In the genomic region with DNA sequence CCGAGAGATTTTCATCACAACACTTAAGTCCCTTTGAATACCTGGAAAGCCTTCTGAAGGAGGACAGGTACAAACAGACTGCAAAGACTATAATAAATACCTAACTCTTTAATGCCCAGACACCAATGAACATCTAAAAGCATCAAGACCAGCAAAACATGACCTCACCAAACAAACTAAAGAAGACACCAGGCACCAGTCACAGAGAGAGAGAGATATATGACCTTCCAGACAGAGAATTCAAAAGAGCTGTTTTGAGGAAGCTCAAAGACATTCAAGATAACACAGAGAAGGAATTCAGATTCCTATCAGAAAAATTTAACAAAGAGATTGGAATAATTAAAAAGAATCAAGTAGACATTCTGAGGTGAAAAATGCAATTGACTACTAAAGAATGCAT, we compare ENCODE assay signal across 23 cellular contexts.
"Had no signal": no experiment of that assay in that cellular context is flagged by ENCODE, and none has a peak within 500 bp of the region (broad histone marks: within the 10 kb centered on the region; RNA-seq: fewer than 3 reads in every experiment).

No MANE protein-coding gene starts in this region.

- H3K27me3 ChIP-seq: colonic mucosa, esophagus squamous epithelium, gastrocnemius medialis, heart right ventricle, left lung had no signal

- H3K4me3 Mint-ChIP-seq: dendritic cell treated with granulocyte-macrophage colony-stimulating factor and Interleukin-4, amounts not matched to agents 40 ng/mL and 50 ng/mL, for 4 days; effector memory CD8-positive, alpha-beta T cell; mesothelial cell of epicardium; naive B cell had no signal

- H3K27me3 Mint-ChIP-seq: dendritic cell treated with granulocyte-macrophage colony-stimulating factor and Interleukin-4, amounts not matched to agents 40 ng/mL and 50 ng/mL, for 4 days had no signal

- H3K27ac ChIP-seq: colonic mucosa, esophagus squamous epithelium, gastrocnemius medialis, heart right ventricle, left lung, lower lobe of right lung had no signal

- H3K9me3 ChIP-seq: colonic mucosa, esophagus squamous epithelium, gastrocnemius medialis, heart right ventricle, left lung, lower lobe of right lung, mucosa of descending colon had no signal

- FAIRE-seq: endothelial cell of umbilical vein, islet of Langerhans had no signal

- H3K36me3 ChIP-seq: colonic mucosa, esophagus squamous epithelium, gastrocnemius medialis, heart right ventricle, left lung, lower lobe of right lung had no signal

- H3K9me3 Mint-ChIP-seq: effector memory CD8-positive, alpha-beta T cell had no signal

- H3K27ac Mint-ChIP-seq: dendritic cell treated with granulocyte-macrophage colony-stimulating factor and Interleukin-4, amounts not matched to agents 40 ng/mL and 50 ng/mL, for 4 days; effector memory CD8-positive, alpha-beta T cell; mesothelial cell of epicardium; naive B cell had no signal

- H3K4me1 ChIP-seq: colonic mucosa, esophagus squamous epithelium, gastrocnemius medialis, heart right ventricle, left lung, lower lobe of right lung had no signal

- DNase-seq: colonic mucosa; cortex of kidney; effector CD8-positive, alpha-beta T cell; effector memory CD8-positive, alpha-beta T cell; esophagus squamous epithelium; foreskin fibroblast; foreskin melanocyte; gastrocnemius medialis; glutamatergic neuron; head of caudate nucleus; heart right ventricle; hippocampal formation; left cardiac atrium; left lung; left ventricle myocardium superior; lower lobe of right lung; mesenchymal stem cell; mucosa of descending colon; naive B cell had no signal

- H3K4me3 ChIP-seq: colonic mucosa, esophagus squamous epithelium, gastrocnemius medialis, heart right ventricle, left lung, lower lobe of right lung, mucosa of descending colon had no signal
